ENCODE assay signal across 23 cellular contexts in genomic region chr4:120991885-120992284, GRCh38.
A peak's percentile ranks its signal among the peaks of the same experiment; 100 is the strongest.
DNase-seq lines count a peak whose midpoint lies in the region; ATAC-seq and TF ChIP-seq lines count a peak whose summit lies in the region.
"Had no signal": no experiment of that assay in that cellular context is flagged by ENCODE, and none has a peak within 500 bp of the region (broad histone marks: within the 10 kb centered on the region; RNA-seq: fewer than 3 reads in every experiment).

No MANE protein-coding gene starts in this region.

- H3K27me3 Mint-ChIP-seq in WTC11 (ENCODE audit: low read depth), result no peaks in the 10 kb centered on the region; the same call in 1 of the 2 replicates

- CTCF ChIA-PET in WTC11 (lab: Charles Lee), result no interaction called here

- H3K4me1 ChIP-seq in mesendoderm (ENCODE audit: control insufficient read depth, low read depth, low read length), result no peaks in the 10 kb centered on the region
- H3K4me1 ChIP-seq: BE2C, BLaER1, Caco-2 had no signal

- no peak overlapping the region for H3K23ac ChIP-seq in mesendoderm (ENCODE audit: low read length)

- peaks cover 2% of the 10 kb centered on the region; the same call in 1 of the 2 replicates for H3K36me3 Mint-ChIP-seq in WTC11
- H3K36me3 Mint-ChIP-seq: CD14-positive monocyte; CD4-positive, alpha-beta memory T cell; CD4-positive, CD25-positive, alpha-beta regulatory T cell; CD8-positive, alpha-beta memory T cell had no signal

- TF ChIP-seq CTCF in WTC11 (IDR thresholded peaks at IDR 0.05), result no peak

- H3K4me2 ChIP-seq in mesendoderm (ENCODE audit: low read length), result no peak overlapping the region
- H3K4me2 ChIP-seq: BLaER1 had no signal

- H3K4me1 Mint-ChIP-seq in WTC11, result peaks cover 11% of the 10 kb centered on the region
- H3K4me1 Mint-ChIP-seq: CD14-positive monocyte had no signal

- peaks cover 10% of the 10 kb centered on the region for H3K9me3 Mint-ChIP-seq in WTC11

- H2BK15ac ChIP-seq in mesendoderm (replicated peaks; ENCODE audit: low read depth), result no peak overlapping the region

- no peak overlapping the region for H3K9ac ChIP-seq in mesendoderm (ENCODE audit: low read length)
- H3K9ac ChIP-seq: BLaER1 had no signal

- no peak overlapping the region for H3K4ac ChIP-seq in mesendoderm (ENCODE audit: low read depth, low read length)

- no peak overlapping the region for H2BK5ac ChIP-seq in mesendoderm (ENCODE audit: low read length)

- no peak overlapping the region for H3K27ac Mint-ChIP-seq in WTC11
- H3K27ac Mint-ChIP-seq: CD14-positive monocyte; CD4-positive, alpha-beta memory T cell; CD4-positive, CD25-positive, alpha-beta regulatory T cell had no signal

- no peak overlapping the region for H3K56ac ChIP-seq in mesendoderm (ENCODE audit: low read length)

- no peaks in the 10 kb centered on the region for H3K79me1 ChIP-seq in mesendoderm (ENCODE audit: low read length)

- no peak overlapping the region for H3K4me3 ChIP-seq in mesendoderm (ENCODE audit: low read length)
- H3K4me3 ChIP-seq: BLaER1 had no signal

- H3K79me2 ChIP-seq in mesendoderm (ENCODE audit: control insufficient read depth, insufficient read depth, low read length), result no peaks in the 10 kb centered on the region

- no peak overlapping the region for H3K27ac ChIP-seq in mesendoderm (ENCODE audit: low read depth, low read length)
- H3K27ac ChIP-seq: BLaER1 had no signal

- H3K18ac ChIP-seq in mesendoderm (ENCODE audit: low read length), result no peak overlapping the region

- no peaks in the 10 kb centered on the region for H3K36me3 ChIP-seq in mesendoderm (ENCODE audit: control insufficient read depth, insufficient read depth, low read length)
- H3K36me3 ChIP-seq: BE2C, BLaER1 had no signal

- no peak overlapping the region for H2BK120ac ChIP-seq in mesendoderm (ENCODE audit: low read depth, low read length)

- WGBS in mesendoderm (ENCODE audit: extremely low coverage, insufficient coverage, low lambda C conversion rate), result no CpG with 5 or more reads among the region's 2 CpGs

- no peak for ATAC-seq in WTC11

- DNase-seq in ELR (ENCODE audit: low read depth), result peak; percentile 30
- DNase-seq in WTC11 (ENCODE audit: low spot score), result no peak
- DNase-seq in mesendoderm, result peak; percentile 6
- DNase-seq in DMS114 treated with DMSO at 0.1 percent for 48 hours (lab: John Stamatoyannopoulos, UW; ENCODE audit: unreplicated experiment), result no peak
- DNase-seq in COLO829 (ENCODE audit: low spot score), result no peak
- no peak for DNase-seq in NCI-H524 treated with DMSO at 0.1 percent for 48 hours (lab: John Stamatoyannopoulos, UW)
- DNase-seq in RKO (ENCODE audit: low spot score), result no peak
- DNase-seq: 8988T; BE2C; C1 segment of cervical spinal cord; Caco-2; Calu3; CD4-positive, alpha-beta memory T cell; CD4-positive, CD25-positive, alpha-beta regulatory T cell; CD8-positive, alpha-beta memory T cell; DMS153; DMS53; DMS79; DND-41; EL; GF-D8 had no signal

- POLR2A ChIA-PET in WTC11 (lab: Charles Lee), result no interaction called here

- no peak overlapping the region for H2AK5ac ChIP-seq in mesendoderm (ENCODE audit: low read length)

- no peak overlapping the region for H4K8ac ChIP-seq in mesendoderm (ENCODE audit: low read depth, low read length)

- H3K4me3 Mint-ChIP-seq in WTC11, result no peak overlapping the region
- H3K4me3 Mint-ChIP-seq: CD14-positive monocyte; CD4-positive, alpha-beta memory T cell; CD4-positive, CD25-positive, alpha-beta regulatory T cell; CD8-positive, alpha-beta memory T cell had no signal

- no peaks in the 10 kb centered on the region for H3K27me3 ChIP-seq in mesendoderm (ENCODE audit: insufficient read depth, low read length, poor library complexity)
- H3K27me3 ChIP-seq: BE2C, BLaER1 had no signal

- no peak overlapping the region for H4K5ac ChIP-seq in mesendoderm (ENCODE audit: low read length)

TF ChIP-seq in WTC11, 78 proteins besides CTCF, POLR2A, EP300 and RAD21:
- TF ChIP-seq TP53 (CRISPR knock-in tag; IDR thresholded peaks at IDR 0.05) (no peak), SMAD4 (CRISPR knock-in tag; IDR thresholded peaks at IDR 0.05) (no peak), ZNF317 (CRISPR knock-in tag; IDR thresholded peaks at IDR 0.05; ENCODE audit: borderline replicate concordance, low read depth) (peak; percentile 62; the same call in 1 of the 2 replicates)

Comparison
In these comparisons a context has a peak if more than half of its experiments do, and no peak if none do; other contexts are left out.
1. DNase-seq: peak in ELR (single experiment) and mesendoderm (single experiment); none in WTC11 (single experiment), DMS114 treated with DMSO at 0.1 percent for 48 hours (single experiment), COLO829 (single experiment), NCI-H524 treated with DMSO at 0.1 percent for 48 hours (single experiment) and RKO (single experiment).